ENCODE assay signal across 9 cellular contexts in genomic region chr15:97235285-97235985, GRCh38.
DNase-seq lines count a peak whose midpoint lies in the region; ATAC-seq and TF ChIP-seq lines count a peak whose summit lies in the region.
"Had no signal": no experiment of that assay in that cellular context is flagged by ENCODE, and none has a peak within 500 bp of the region (broad histone marks: within the 10 kb centered on the region; RNA-seq: fewer than 3 reads in every experiment).

No MANE protein-coding gene starts in this region.

- TF ChIP-seq CTCF in upper lobe of left lung (IDR thresholded peaks at IDR 0.05): peak; percentile 49 to 80 (median 71)

- in situ Hi-C loops in KBM-7 (cut with MboI; ENCODE audit: low pct_unique_long_range_greater_than_20kb, low sequenced_read_pairs): no loop called here

- H4K8ac ChIP-seq in mesenchymal stem cell (ENCODE audit: low read length): no peak overlapping the region

- no peak for TF ChIP-seq EP300 in upper lobe of left lung (IDR thresholded peaks at IDR 0.05)

- H2BK120ac ChIP-seq in mesenchymal stem cell (ENCODE audit: low read depth, low read length): no peak overlapping the region

- no peak for TF ChIP-seq POLR2A in upper lobe of left lung (IDR thresholded peaks at IDR 0.05)

- H2AK5ac ChIP-seq in mesenchymal stem cell (ENCODE audit: low read length, severe bottlenecking): no peak overlapping the region

- peak overlapping the region; percentile 1 for H3K4me2 ChIP-seq in mesenchymal stem cell (ENCODE audit: low read length, poor library complexity, severe bottlenecking)

- peak in 1 of 2 donors; percentile 78 for ATAC-seq in upper lobe of left lung (ENCODE audit: low FRiP score in 2 of 2)

- no peaks in the 10 kb centered on the region for H3K36me3 ChIP-seq in SK-N-MC (ENCODE audit: insufficient read depth, low read length)
- no peaks in the 10 kb centered on the region for H3K36me3 ChIP-seq in mesenchymal stem cell (ENCODE audit: control insufficient read depth in 1 of 2, insufficient read depth in 2 of 2, low read depth in 1 of 2, low read length in 2 of 2)
- H3K36me3 ChIP-seq in upper lobe of left lung: no peaks in the 10 kb centered on the region

- no peaks in the 10 kb centered on the region for H3K79me1 ChIP-seq in mesenchymal stem cell (replicated peaks; ENCODE audit: low read length, poor library complexity, severe bottlenecking)

- H2BK5ac ChIP-seq in mesenchymal stem cell (ENCODE audit: low read depth, low read length, poor library complexity, severe bottlenecking): no peak overlapping the region

- H2BK12ac ChIP-seq in mesenchymal stem cell (ENCODE audit: low read length in 2 of 2): no peak overlapping the region

- H3K27me3 ChIP-seq in mesenchymal stem cell (ENCODE audit: control insufficient read depth in 1 of 2, insufficient read depth in 1 of 2, low read length in 2 of 2) (no peaks in the 10 kb centered on the region), upper lobe of left lung (no peaks in the 10 kb centered on the region)

- H3K23ac ChIP-seq in mesenchymal stem cell (ENCODE audit: low read length in 2 of 2): no peak overlapping the region

- no peak overlapping the region for H3K9ac ChIP-seq in SK-N-MC (ENCODE audit: insufficient read length)
- H3K9ac ChIP-seq in mesenchymal stem cell (ENCODE audit: low read length): peak overlapping the region; percentile 58

- H3K14ac ChIP-seq in mesenchymal stem cell (ENCODE audit: low read length in 2 of 2): no peak overlapping the region

- no peaks in the 10 kb centered on the region for H3K4me1 ChIP-seq in mesenchymal stem cell (ENCODE audit: control insufficient read depth, insufficient read depth, low read depth, low read length)
- peaks cover 0 to 7% (median 0%) of the 10 kb centered on the region in 4 donors for H3K4me1 ChIP-seq in upper lobe of left lung

- H3K4me3 ChIP-seq in SK-N-MC (peak overlapping the region; percentile 32; the same call in 1 of the 2 replicates), mesenchymal stem cell (ENCODE audit: insufficient read depth in 1 of 2, low read depth in 1 of 2, low read length in 2 of 2) (peak overlapping the region in 1 of 2 experiments; percentile 38), upper lobe of left lung (peak overlapping the region in 2 of 4 donors; percentile 26 to 29)

- H3K18ac ChIP-seq in mesenchymal stem cell (ENCODE audit: low read depth in 1 of 2, low read length in 2 of 2): no peak overlapping the region

- no peak overlapping the region for H2AFZ ChIP-seq in mesenchymal stem cell (ENCODE audit: low read depth, low read length)

- WGBS in mesenchymal stem cell: 29% methylated on average over 7 of the region's 14 CpGs
- 24 to 27% methylated on average over 14 of the region's 14 CpGs for WGBS in upper lobe of left lung, 2 donors

- DNase-seq in activated naive CD4-positive, alpha-beta T cell treated with Interleukin-2 at 50 U/mL for 16 hours: peak; percentile 3
- no peak for DNase-seq in activated naive CD4-positive, alpha-beta T cell (lab: John Stamatoyannopoulos, UW)
- DNase-seq in KBM-7: peak; percentile 44
- DNase-seq in SK-N-MC (ENCODE audit: low read depth, low spot score): peak; percentile 5
- DNase-seq in dermis blood vessel endothelial cell: peak; percentile 81
- DNase-seq in mesenchymal stem cell: peak; percentile 64
- peak in 1 of 2 donors; percentile 22 for DNase-seq in upper lobe of left lung
- no peak for DNase-seq in effector CD8-positive, alpha-beta T cell (lab: John Stamatoyannopoulos, UW)

- H3K9me3 ChIP-seq in SK-N-MC (ENCODE audit: low read depth, low read length): no peaks in the 10 kb centered on the region
- H3K9me3 ChIP-seq in mesenchymal stem cell (ENCODE audit: control insufficient read depth, low read length): no peaks in the 10 kb centered on the region
- H3K9me3 ChIP-seq in upper lobe of left lung: no peaks in the 10 kb centered on the region

- no peak overlapping the region for H4K91ac ChIP-seq in mesenchymal stem cell (ENCODE audit: low read length)

- no peak overlapping the region for H3K27ac ChIP-seq in SK-N-MC
- no peak overlapping the region for H3K27ac ChIP-seq in mesenchymal stem cell (ENCODE audit: low read length, poor library complexity, severe bottlenecking)
- H3K27ac ChIP-seq in upper lobe of left lung: no peak overlapping the region
- H3K27ac ChIP-seq: epithelial cell of prostate had no signal

- H2BK15ac ChIP-seq in mesenchymal stem cell (ENCODE audit: low read depth, poor library complexity, severe bottlenecking): no peak overlapping the region

- no peak overlapping the region for H3K4ac ChIP-seq in mesenchymal stem cell (ENCODE audit: low read depth in 1 of 2, low read length in 2 of 2)

Comparison
In these comparisons a context has a peak if more than half of its experiments do, and no peak if none do; other contexts are left out.
1. DNase-seq: peak in activated naive CD4-positive, alpha-beta T cell treated with Interleukin-2 at 50 U/mL for 16 hours (single experiment), KBM-7 (single experiment), SK-N-MC (single experiment), dermis blood vessel endothelial cell (single experiment) and mesenchymal stem cell (single experiment); none in activated naive CD4-positive, alpha-beta T cell (0 of 4) and effector CD8-positive, alpha-beta T cell (single experiment).